20 cellular contexts compared by ENCODE assay signal in genomic region chr3:176275113-176275512, GRCh38.
"Had no signal": no experiment of that assay in that cellular context is flagged by ENCODE, and none has a peak within 500 bp of the region (broad histone marks: within the 10 kb centered on the region; RNA-seq: fewer than 3 reads in every experiment).

No MANE protein-coding gene starts in this region.

- DNase-seq: activated CD4-positive, alpha-beta T cell treated with anti-CD3 and anti-CD28 coated beads for 1 hour; activated CD8-positive, alpha-beta memory T cell treated with anti-CD3 and anti-CD28 coated beads for 24 hours; activated CD8-positive, alpha-beta memory T cell treated with anti-CD3 and anti-CD28 coated beads, Interleukin-2, amount 50 U/mL, for 48 hours; activated effector memory CD4-positive, alpha-beta T cell treated with Interleukin-2 at 50 U/mL for 16 hours; activated naive CD4-positive, alpha-beta T cell treated with anti-CD3 and anti-CD28 coated beads, Interleukin-2, amount 50 U/mL, for 16 hours; activated T-cell treated with anti-CD3 and anti-CD28 coated beads, Interleukin-2, amount 50 U/mL, for 48 hours; aorta; colonic mucosa; foreskin melanocyte; glutamatergic neuron; hypothalamus; islet precursor cell; lower lobe of right lung; nucleus accumbens; stimulated activated CD4-positive, alpha-beta T cell treated with anti-CD3 and anti-CD28 coated beads, Interleukin-4, amount 100 ng/mL, for 1 hour; stomach; WERI-Rb-1 had no signal

- ATAC-seq: lower lobe of right lung; natural killer cell treated with Interleukin-12 subunit alpha and Interleukin-12 subunit beta and Interleukin-15 and Interleukin-18, amount 100 ng/mL, for 72 hours; sciatic nerve; stimulated activated effector memory CD8-positive, alpha-beta T cell treated with anti-CD3 and anti-CD28 coated beads, Interleukin-12 subunit alpha, Interleukin-12 subunit beta, amount 100 ng/mL, for 72 hours had no signal
